38 cellular contexts compared by ENCODE assay signal in genomic region chr16:85539629-85540291, GRCh38.
"Had no signal": no experiment of that assay in that cellular context is flagged by ENCODE, and none has a peak within 500 bp of the region (broad histone marks: within the 10 kb centered on the region; RNA-seq: fewer than 3 reads in every experiment).

No MANE protein-coding gene starts in this region.

- DNase-seq: activated B cell treated with CpG ODN at 0.5 μM for 24 hours; activated CD4-positive, alpha-beta memory T cell treated with anti-CD3 and anti-CD28 coated beads for 36 hours; activated CD4-positive, alpha-beta T cell treated with anti-CD3 and anti-CD28 coated beads for 4 hours; activated CD4-positive, alpha-beta T cell treated with anti-CD3 and anti-CD28 coated beads, Interleukin-2, amount 50 U/mL, for 1 hour; activated CD4-positive, CD25-positive, alpha-beta regulatory T cell treated with anti-CD3 and anti-CD28 coated beads, Interleukin-2, amount 50 U/mL, for 72 hours; activated CD8-positive, alpha-beta memory T cell treated with anti-CD3 and anti-CD28 coated beads, Interleukin-2, amount 50 U/mL, for 4 hours; activated gamma-delta T cell treated with Interleukin-2 at 50 U/mL for 16 hours; activated naive CD4-positive, alpha-beta T cell treated with anti-CD3 and anti-CD28 coated beads for 36 hours; activated T-cell treated with anti-CD3 and anti-CD28 coated beads for 4 hours; activated T-cell treated with anti-CD3 and anti-CD28 coated beads, Interleukin-2, amount 50 U/mL, for 4 hours; adrenal gland; body of pancreas; caudate nucleus; cerebellar nuclear complex; Kasumi-1; KG1; MG63; NCI-H1048; NCI-H1436; NCI-H1694 treated with DMSO at 0.1 percent for 48 hours; NCI-H2029; NCI-H446 treated with DMSO at 0.1 percent for 48 hours; NCI-H524; NCI-H774; PC-9; SIG-M5; T-helper 1 cell; T-helper 2 cell; T-helper 9 cell had no signal

- H2AFZ ChIP-seq: PC-9 had no signal

- H3K27me3 ChIP-seq: adrenal gland, body of pancreas, MG63 had no signal

- H3K9me3 Mint-ChIP-seq: activated naive CD4-positive, alpha-beta T cell treated with anti-CD3 and anti-CD28 coated beads, Interleukin-2, amount 50 U/mL, for 72 hours had no signal

- FAIRE-seq: astrocyte, bronchial epithelial cell, RCC 7860 had no signal

- H3K27ac ChIP-seq: adrenal gland, body of pancreas, PC-9, RWPE1, VCaP had no signal

- H3K36me3 Mint-ChIP-seq: activated CD4-positive, alpha-beta memory T cell treated with anti-CD3 and anti-CD28 coated beads for 36 hours had no signal

- H3K27me3 Mint-ChIP-seq: activated CD4-positive, alpha-beta memory T cell treated with anti-CD3 and anti-CD28 coated beads for 36 hours had no signal

- H3K4me2 ChIP-seq: PC-9 had no signal

- H3K9me3 ChIP-seq: body of pancreas, MG63 had no signal

- H3K27ac Mint-ChIP-seq: activated B cell treated with CpG ODN at 0.5 μM for 24 hours; activated CD4-positive, alpha-beta memory T cell treated with anti-CD3 and anti-CD28 coated beads for 36 hours; activated naive CD4-positive, alpha-beta T cell treated with anti-CD3 and anti-CD28 coated beads for 36 hours; activated naive CD4-positive, alpha-beta T cell treated with anti-CD3 and anti-CD28 coated beads, Interleukin-2, amount 50 U/mL, for 72 hours; activated T-helper 1 cell treated with anti-CD3 and anti-CD28 coated beads, Interleukin-12 subunit alpha, Interleukin-12 subunit beta, Interleukin-2, Interleukin-4 antibody, amounts not matched to agents 30 ng/mL and 10 ng/mL and 1 ng/mL, durations not matched to agents 14 hours and 24 hours and 36 hours had no signal

- H3K36me3 ChIP-seq: adrenal gland, MG63 had no signal

- ATAC-seq: activated naive CD4-positive, alpha-beta T cell treated with anti-CD3 and anti-CD28 coated beads, Interleukin-2, amount 50 U/mL, for 72 hours; activated T-cell treated with anti-CD3 and anti-CD28 coated beads, Interleukin-2, amount 50 U/mL, for 4 hours; body of pancreas; Right ventricle myocardium inferior; SK-N-SH treated with all-trans-retinoic acid at 6 μM for 48 hours had no signal

- H3K4me3 Mint-ChIP-seq: activated B cell treated with CpG ODN at 0.5 μM for 24 hours; activated CD4-positive, alpha-beta memory T cell treated with anti-CD3 and anti-CD28 coated beads for 36 hours; activated naive CD4-positive, alpha-beta T cell treated with anti-CD3 and anti-CD28 coated beads for 36 hours; activated T-cell treated with anti-CD3 and anti-CD28 coated beads, Interleukin-2, amount 50 U/mL, for 4 hours; activated T-helper 1 cell treated with anti-CD3 and anti-CD28 coated beads, Interleukin-12 subunit alpha, Interleukin-12 subunit beta, Interleukin-2, Interleukin-4 antibody, amounts not matched to agents 30 ng/mL and 10 ng/mL and 1 ng/mL, durations not matched to agents 14 hours and 24 hours and 36 hours had no signal

- H3K4me3 ChIP-seq: adrenal gland, body of pancreas, MG63, PC-9 had no signal
